Comparison of ENCODE assay signal across 7 cellular contexts in genomic region chr1:155812878-155813277, GRCh38. TPM values are rescaled to one million over a fixed set of nuclear protein-coding genes. Genes with fewer than 3 reads are reported as not detected.
"Had no signal": no experiment of that assay in that cellular context is flagged by ENCODE, and none has a peak within 500 bp of the region (broad histone marks: within the 10 kb centered on the region; RNA-seq: fewer than 3 reads in every experiment).

No MANE protein-coding gene starts in this region.

- DNase-seq: H9, HCEC 1CT, IMR-90, KG1 had no signal

- ATAC-seq: GM23338, K562 had no signal

- H3K4me1 Mint-ChIP-seq: GM23338 had no signal

- H3K4me3 ChIP-seq: GM23338, K562 had no signal

- H3K4me3 Mint-ChIP-seq: GM23338, H9 had no signal

- H3K27ac Mint-ChIP-seq: GM23338 had no signal

- H3K9me3 Mint-ChIP-seq: GM23338, H9 had no signal

RNA-seq across cellular contexts. Expression of gene SYT11, which starts 46.5 kb away (rescaled TPM):
- total RNA-seq: HT-29 had no signal
